31 cellular contexts compared by ENCODE assay signal in genomic region chr2:126996378-126996699, GRCh38.
"Had no signal": no experiment of that assay in that cellular context is flagged by ENCODE, and none has a peak within 500 bp of the region (broad histone marks: within the 10 kb centered on the region; RNA-seq: fewer than 3 reads in every experiment).

No MANE protein-coding gene starts in this region.

- H3K4me1 ChIP-seq: breast epithelium, gastroesophageal sphincter, neural progenitor cell had no signal

- DNase-seq: activated CD4-positive, alpha-beta memory T cell treated with anti-CD3 and anti-CD28 coated beads for 36 hours; activated CD4-positive, alpha-beta T cell treated with anti-CD3 and anti-CD28 coated beads for 48 hours; activated CD8-positive, alpha-beta memory T cell treated with anti-CD3 and anti-CD28 coated beads, Interleukin-2, amount 50 U/mL, for 4 hours; activated gamma-delta T cell treated with Interleukin-2 at 50 U/mL for 16 hours; activated T-cell treated with anti-CD3 and anti-CD28 coated beads, Interleukin-2, amount 50 U/mL, for 24 hours; effector memory CD4-positive, alpha-beta T cell; erythroblast; hippocampal formation; left lung; naive thymus-derived CD8-positive, alpha-beta T cell; occipital lobe; SK-N-SH; stimulated activated CD4-positive, alpha-beta T cell treated with anti-CD3 and anti-CD28 coated beads, Interleukin-4, amount 100 ng/mL, for 4 hours; stimulated activated CD8-positive, alpha-beta memory T cell treated with anti-CD3 and anti-CD28 coated beads, Interleukin-4, amount 100 ng/mL, for 48 hours; stimulated activated naive CD8-positive, alpha-beta T cell treated with anti-CD3 and anti-CD28 coated beads, Interleukin-15, amount 100 ng/mL, for 72 hours; substantia nigra; SW 1271; T-helper 9 cell had no signal

- H3K36me3 ChIP-seq: breast epithelium, gastroesophageal sphincter, left lung, neural progenitor cell had no signal

- H3K4me1 Mint-ChIP-seq: activated naive CD4-positive, alpha-beta T cell treated with anti-CD3 and anti-CD28 coated beads, Interleukin-2, amount 50 U/mL, for 24 hours; naive thymus-derived CD8-positive, alpha-beta T cell; neural progenitor cell; stimulated activated memory B cell treated with anti-CD40 and anti-IgM and Interleukin-4, amounts not matched to agents 10 μg/mL and 1 μg/mL and 100 μg/mL, for 72 hours; stimulated activated naive CD8-positive, alpha-beta T cell treated with anti-CD3 and anti-CD28 coated beads, Interleukin-15, amount 100 ng/mL, for 72 hours had no signal

- H3K4me2 ChIP-seq: neural progenitor cell, SK-N-SH had no signal

- ATAC-seq: activated CD4-positive, CD25-positive, alpha-beta regulatory T cell treated with anti-CD3 and anti-CD28 coated beads, Interleukin-2, amount 50 U/mL, for 24 hours; gastroesophageal sphincter; naive thymus-derived CD8-positive, alpha-beta T cell; sciatic nerve; stimulated activated memory B cell treated with anti-CD40 and anti-IgM and Interleukin-4, amounts not matched to agents 10 μg/mL and 1 μg/mL and 100 μg/mL, for 72 hours; stimulated activated naive CD8-positive, alpha-beta T cell treated with anti-CD3 and anti-CD28 coated beads, Interleukin-15, amount 100 ng/mL, for 72 hours had no signal

- H3K36me3 Mint-ChIP-seq: activated CD4-positive, alpha-beta memory T cell treated with anti-CD3 and anti-CD28 coated beads for 36 hours; activated naive CD4-positive, alpha-beta T cell treated with anti-CD3 and anti-CD28 coated beads, Interleukin-2, amount 50 U/mL, for 24 hours; naive thymus-derived CD8-positive, alpha-beta T cell; neural progenitor cell; stimulated activated memory B cell treated with anti-CD40 and anti-IgM and Interleukin-4, amounts not matched to agents 10 μg/mL and 1 μg/mL and 100 μg/mL, for 72 hours had no signal

- H3K27ac ChIP-seq: breast epithelium, gastroesophageal sphincter, neural progenitor cell, skin epidermis, VCaP had no signal

- H3K4me3 Mint-ChIP-seq: activated CD4-positive, alpha-beta memory T cell treated with anti-CD3 and anti-CD28 coated beads for 36 hours; activated naive CD4-positive, alpha-beta T cell treated with anti-CD3 and anti-CD28 coated beads, Interleukin-2, amount 50 U/mL, for 24 hours; activated T-cell treated with anti-CD3 and anti-CD28 coated beads, Interleukin-2, amount 50 U/mL, for 24 hours; naive thymus-derived CD8-positive, alpha-beta T cell; neural progenitor cell; stimulated activated memory B cell treated with anti-CD40 and anti-IgM and Interleukin-4, amounts not matched to agents 10 μg/mL and 1 μg/mL and 100 μg/mL, for 72 hours; stimulated activated naive CD8-positive, alpha-beta T cell treated with anti-CD3 and anti-CD28 coated beads, Interleukin-15, amount 100 ng/mL, for 72 hours; T-helper 1 cell treated with Interleukin-12 subunit alpha and Interleukin-12 subunit beta and Interleukin-4 antibody, amounts not matched to agents 30 μg/mL and 1 μg/mL, for 36 hours had no signal

- H3K9ac ChIP-seq: neural progenitor cell, SK-N-SH had no signal

- FAIRE-seq: colon, TTC549 had no signal

- H3K27ac Mint-ChIP-seq: activated CD4-positive, alpha-beta memory T cell treated with anti-CD3 and anti-CD28 coated beads for 36 hours; activated naive CD4-positive, alpha-beta T cell treated with anti-CD3 and anti-CD28 coated beads, Interleukin-2, amount 50 U/mL, for 24 hours; activated T-cell treated with anti-CD3 and anti-CD28 coated beads, Interleukin-2, amount 50 U/mL, for 24 hours; naive thymus-derived CD8-positive, alpha-beta T cell; neural progenitor cell; stimulated activated memory B cell treated with anti-CD40 and anti-IgM and Interleukin-4, amounts not matched to agents 10 μg/mL and 1 μg/mL and 100 μg/mL, for 72 hours; T-helper 1 cell treated with Interleukin-12 subunit alpha and Interleukin-12 subunit beta and Interleukin-4 antibody, amounts not matched to agents 30 μg/mL and 1 μg/mL, for 36 hours had no signal

- H3K27me3 ChIP-seq: breast epithelium, left lung, neural progenitor cell had no signal

- H3K9me3 ChIP-seq: breast epithelium, gastroesophageal sphincter, left lung, SK-N-SH had no signal

- H3K9me3 Mint-ChIP-seq: activated CD4-positive, alpha-beta memory T cell treated with anti-CD3 and anti-CD28 coated beads for 36 hours; activated naive CD4-positive, alpha-beta T cell treated with anti-CD3 and anti-CD28 coated beads, Interleukin-2, amount 50 U/mL, for 24 hours; activated T-cell treated with anti-CD3 and anti-CD28 coated beads, Interleukin-2, amount 50 U/mL, for 24 hours; naive thymus-derived CD8-positive, alpha-beta T cell; neural progenitor cell; stimulated activated memory B cell treated with anti-CD40 and anti-IgM and Interleukin-4, amounts not matched to agents 10 μg/mL and 1 μg/mL and 100 μg/mL, for 72 hours; stimulated activated naive CD8-positive, alpha-beta T cell treated with anti-CD3 and anti-CD28 coated beads, Interleukin-15, amount 100 ng/mL, for 72 hours; T-helper 1 cell treated with Interleukin-12 subunit alpha and Interleukin-12 subunit beta and Interleukin-4 antibody, amounts not matched to agents 30 μg/mL and 1 μg/mL, for 36 hours had no signal

- H3K4me3 ChIP-seq: breast epithelium, gastroesophageal sphincter, left lung, lung, neural progenitor cell, skin epidermis had no signal
